8 cellular contexts compared by ENCODE assay signal in the genomic region with DNA sequence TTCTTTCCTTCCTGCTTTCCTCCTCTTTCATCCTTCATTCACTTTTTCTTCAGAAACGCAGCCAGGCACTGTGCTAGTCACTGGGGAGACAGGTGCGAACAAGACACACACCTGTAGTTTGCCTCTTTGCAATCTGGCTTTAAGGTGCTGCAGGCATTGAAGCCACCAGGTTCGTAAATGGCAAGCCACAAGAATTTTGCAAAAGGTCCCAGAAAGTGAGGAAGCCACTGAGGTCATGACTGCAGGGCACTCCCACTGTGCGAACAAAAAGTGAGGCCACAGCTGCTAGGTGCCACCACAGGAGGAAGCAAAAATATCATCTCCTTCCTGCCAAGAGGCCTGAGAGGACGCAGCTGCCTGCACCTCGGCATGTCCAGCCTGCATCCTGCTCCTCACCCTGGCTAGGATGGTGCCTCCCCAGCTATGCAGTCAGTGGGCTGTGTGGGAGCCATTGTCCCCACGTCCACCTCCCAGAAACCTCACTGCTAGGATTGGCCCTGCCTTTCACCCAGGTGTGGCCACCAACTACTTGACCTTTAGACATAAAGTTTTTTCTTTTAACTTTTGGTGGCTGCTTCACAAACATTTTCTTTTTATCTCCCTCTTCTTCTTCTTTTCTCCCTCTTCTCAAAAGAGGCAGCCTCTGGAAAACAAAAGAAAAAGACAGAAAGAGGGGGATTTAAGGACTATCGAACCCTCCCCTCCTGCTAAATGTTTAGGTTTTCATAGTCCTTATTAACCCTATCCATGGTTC.
DNase-seq lines count a peak whose midpoint lies in the region; ATAC-seq and TF ChIP-seq lines count a peak whose summit lies in the region.

No MANE protein-coding gene starts in this region.

- H3K27ac ChIP-seq in spleen, result peak overlapping the region; percentile 57 to 88 (median 84)
- H3K27ac ChIP-seq in psoas muscle, result no peak overlapping the region
- no peak overlapping the region for H3K27ac ChIP-seq in sigmoid colon
- no peak overlapping the region for H3K27ac ChIP-seq in thyroid gland

- H3K27ac Mint-ChIP-seq in activated naive CD4-positive, alpha-beta T cell treated with anti-CD3 and anti-CD28 coated beads, Interleukin-2, amount 50 U/mL, for 72 hours, result peak overlapping the region; percentile 26 to 91

- TF ChIP-seq CTCF in spleen (IDR thresholded peaks at IDR 0.05 in 8 of 11, conservative IDR thresholded peaks at IDR 0.05 in 3 of 11) (peak in 4 of 11 experiments; percentile 6 to 45 (median 39)), psoas muscle (IDR thresholded peaks at IDR 0.05) (no peak), sigmoid colon (IDR thresholded peaks at IDR 0.05) (no peak), thyroid gland (IDR thresholded peaks at IDR 0.05) (no peak)

- peaks cover 5 to 11% of the 10 kb centered on the region in 2 donors for H3K36me3 Mint-ChIP-seq in activated naive CD4-positive, alpha-beta T cell treated with anti-CD3 and anti-CD28 coated beads, Interleukin-2, amount 50 U/mL, for 72 hours

- intact Hi-C loops in spleen (cut with DNase I; ENCODE audit: low total_unique reads) (loop anchor here (10.0 kb wide), 1 partner anchor 95 kb away; no protein-coding TSS in a partner anchor), psoas muscle (cut with DNase I) (no loop called here), sigmoid colon (cut with DNase I) (no loop called here), thyroid gland (cut with DNase I) (no loop called here)

- H3K9me3 ChIP-seq in spleen, result no peaks in the 10 kb centered on the region
- no peaks in the 10 kb centered on the region for H3K9me3 ChIP-seq in psoas muscle
- no peaks in the 10 kb centered on the region for H3K9me3 ChIP-seq in sigmoid colon
- no peaks in the 10 kb centered on the region for H3K9me3 ChIP-seq in thyroid gland

- DNase-seq in SKM-1 (lab: John Stamatoyannopoulos, UW; ENCODE audit: unreplicated experiment) (peak; percentile 96), spleen (peak; percentile 92), psoas muscle (no peak), sigmoid colon (no peak), thyroid gland (no peak)
- DNase-seq in activated naive CD4-positive, alpha-beta T cell treated with anti-CD3 and anti-CD28 coated beads, Interleukin-2, amount 50 U/mL, for 72 hours (ENCODE audit: low spot score in 2 of 2), result peak; percentile 26 to 74

- peak; percentile 48 for ATAC-seq in GM18870 (IDR thresholded peaks at IDR 0.05; ENCODE audit: unreplicated experiment)
- peak; percentile 61 for ATAC-seq in HG03064 (IDR thresholded peaks at IDR 0.05; ENCODE audit: low read depth, unreplicated experiment)
- peak; percentile 23 to 68 for ATAC-seq in activated naive CD4-positive, alpha-beta T cell treated with anti-CD3 and anti-CD28 coated beads, Interleukin-2, amount 50 U/mL, for 72 hours
- no peak for ATAC-seq in psoas muscle

- peak overlapping the region in 1 of 8 donors; percentile 38 for H3K4me3 ChIP-seq in spleen
- H3K4me3 ChIP-seq in psoas muscle, result no peak overlapping the region
- H3K4me3 ChIP-seq in sigmoid colon, result no peak overlapping the region
- H3K4me3 ChIP-seq in thyroid gland (replicated peaks in 1 of 3), result no peak overlapping the region

- TF ChIP-seq EP300 in sigmoid colon (IDR thresholded peaks at IDR 0.05), result no peak

- TF ChIP-seq POLR2A in spleen (IDR thresholded peaks at IDR 0.05) (no peak), sigmoid colon (IDR thresholded peaks at IDR 0.05) (peak in 1 of 2 donors; percentile 15), thyroid gland (IDR thresholded peaks at IDR 0.05) (no peak)

- H3K36me3 ChIP-seq in spleen (no peaks in the 10 kb centered on the region), psoas muscle (ENCODE audit: insufficient read depth in 1 of 2, low read depth in 1 of 2) (no peaks in the 10 kb centered on the region), sigmoid colon (no peaks in the 10 kb centered on the region), thyroid gland (no peaks in the 10 kb centered on the region)

- H3K9me3 Mint-ChIP-seq in activated naive CD4-positive, alpha-beta T cell treated with anti-CD3 and anti-CD28 coated beads, Interleukin-2, amount 50 U/mL, for 72 hours, result peaks cover 0 to 12% of the 10 kb centered on the region in 2 donors

- WGBS in spleen, 5 donors, result 17 to 29% (median 25%) methylated on average over 8 of the region's 8 CpGs
- 58 to 67% (median 61%) methylated on average over 8 of the region's 8 CpGs for WGBS in psoas muscle, 3 donors
- 15 to 33% methylated on average over 8 of the region's 8 CpGs for WGBS in sigmoid colon, 2 donors
- 69 to 72% methylated on average over 8 of the region's 8 CpGs for WGBS in thyroid gland, 2 donors

- H3K4me1 ChIP-seq in spleen, result peaks cover 21 to 94% (median 71%) of the 10 kb centered on the region in 6 donors
- no peaks in the 10 kb centered on the region for H3K4me1 ChIP-seq in psoas muscle
- no peaks in the 10 kb centered on the region for H3K4me1 ChIP-seq in sigmoid colon
- peaks cover 0 to 15% of the 10 kb centered on the region in 2 donors for H3K4me1 ChIP-seq in thyroid gland

- H3K27me3 ChIP-seq in spleen (replicated peaks in 1 of 7) (no peaks in the 10 kb centered on the region), psoas muscle (ENCODE audit: insufficient read depth in 3 of 3, low read length in 2 of 3) (no peaks in the 10 kb centered on the region), sigmoid colon (no peaks in the 10 kb centered on the region), thyroid gland (no peaks in the 10 kb centered on the region)

Comparison
In these comparisons a context has a peak if more than half of its experiments do, and no peak if none do; other contexts are left out.
1. ATAC-seq: peak in GM18870 (single experiment), HG03064 (single experiment) and activated naive CD4-positive, alpha-beta T cell treated with anti-CD3 and anti-CD28 coated beads, Interleukin-2, amount 50 U/mL, for 72 hours (2 of 2); none in psoas muscle (0 of 4).
2. DNase-seq: peak in SKM-1 (single experiment), activated naive CD4-positive, alpha-beta T cell treated with anti-CD3 and anti-CD28 coated beads, Interleukin-2, amount 50 U/mL, for 72 hours (2 of 2) and spleen (single experiment); none in psoas muscle (0 of 2), sigmoid colon (single experiment) and thyroid gland (0 of 2).
3. H3K27ac ChIP-seq: peak in spleen (8 of 8); none in psoas muscle (single experiment), sigmoid colon (0 of 4) and thyroid gland (0 of 3).